ENCODE assay signal across 15 cellular contexts in genomic region chr11:35786188-35786587, GRCh38.
DNase-seq lines count a peak whose midpoint lies in the region; ATAC-seq and TF ChIP-seq lines count a peak whose summit lies in the region.
"Had no signal": no experiment of that assay in that cellular context is flagged by ENCODE, and none has a peak within 500 bp of the region (broad histone marks: within the 10 kb centered on the region; RNA-seq: fewer than 3 reads in every experiment).

No MANE protein-coding gene starts in this region.

- no peak for TF ChIP-seq POLR2A in IMR-90 (IDR thresholded peaks at IDR 0.05; ENCODE audit: low read depth, low read length)

- TF ChIP-seq CTCF in IMR-90 (conservative IDR thresholded peaks at IDR 0.05; ENCODE audit: low read depth, low read length) (no peak), neural cell (IDR thresholded peaks at IDR 0.05; ENCODE audit: poor library complexity, severe bottlenecking) (no peak), mucosa of descending colon (IDR thresholded peaks at IDR 0.05) (no peak), BE2C (IDR thresholded peaks at IDR 0.05; ENCODE audit: low read depth, low read length) (no peak)

- H3K14ac ChIP-seq in IMR-90 (replicated peaks; ENCODE audit: low read depth, low read length): no peak overlapping the region

- peaks cover 51% of the 10 kb centered on the region for H4K20me1 ChIP-seq in IMR-90 (ENCODE audit: insufficient read depth, low read length)
- H4K20me1 ChIP-seq in neural cell (ENCODE audit: insufficient read depth): no peaks in the 10 kb centered on the region

- POLR2A ChIA-PET in IMR-90 (lab: Charles Lee; ENCODE audit: unreplicated experiment): no interaction called here

- dilution Hi-C loops in IMR-90 (cut with HindIII; ENCODE audit: low sequenced_read_pairs, unreplicated experiment): no loop called here

- no peaks in the 10 kb centered on the region for H3F3A ChIP-seq in neural cell (ENCODE audit: insufficient read depth, low read length, poor library complexity, severe bottlenecking)

- peak; percentile 29 for DNase-seq in IMR-90
- peak; percentile 51 for DNase-seq in dermis blood vessel endothelial cell
- no peak for DNase-seq in mucosa of descending colon
- DNase-seq in BE2C: no peak
- DNase-seq: adrenal gland; CD4-positive, alpha-beta T cell; DMS 273 treated with DMSO at 0.1 percent for 48 hours; NCI-H1694 treated with DMSO at 0.1 percent for 48 hours; NCI-H748 treated with DMSO at 0.1 percent for 48 hours had no signal

- no peak overlapping the region for H3K9ac ChIP-seq in IMR-90 (ENCODE audit: low read depth, low read length)
- H3K9ac ChIP-seq in neural cell (ENCODE audit: low read length): peak overlapping the region; percentile 7

- H3K27ac ChIP-seq in IMR-90 (ENCODE audit: insufficient read depth, low read length) (no peak overlapping the region), neural cell (ENCODE audit: low read length) (peak overlapping the region; percentile 67)
- H3K27ac ChIP-seq: adrenal gland, coronary artery, tibial nerve, WERI-Rb-1 had no signal

- H2AFZ ChIP-seq in IMR-90 (replicated peaks; ENCODE audit: low read length, poor library complexity) (no peak overlapping the region), neural cell (ENCODE audit: low read depth, low read length) (no peak overlapping the region)

- H3K9me3 ChIP-seq in IMR-90 (ENCODE audit: control insufficient read depth, insufficient read depth, low read length) (no peaks in the 10 kb centered on the region), neural cell (ENCODE audit: low read length) (no peaks in the 10 kb centered on the region), mucosa of descending colon (no peaks in the 10 kb centered on the region), BE2C (no peaks in the 10 kb centered on the region)
- H3K9me3 ChIP-seq: adrenal gland, tibial nerve had no signal

- intact Hi-C loops in IMR-90 (cut with micrococcal nuclease) (loop anchor here (5.0 kb wide), 1 partner anchor 164 kb away; no protein-coding TSS in a partner anchor), mucosa of descending colon (cut with DNase I, micrococcal nuclease) (no loop called here)

- CTCF ChIA-PET in IMR-90 (lab: Yijun Ruan, JAX): no interaction called here

- H2BK5ac ChIP-seq in IMR-90 (ENCODE audit: low read depth, low read length, poor library complexity, severe bottlenecking): no peak overlapping the region

- H4K8ac ChIP-seq in IMR-90 (ENCODE audit: low read depth in 2 of 2, low read length in 2 of 2): no peak overlapping the region

- H3K4me1 ChIP-seq in IMR-90 (ENCODE audit: control insufficient read depth, insufficient read depth, low read length) (peaks cover 13% of the 10 kb centered on the region), mucosa of descending colon (ENCODE audit: low read depth) (no peaks in the 10 kb centered on the region), BE2C (no peaks in the 10 kb centered on the region; the same call in 1 of the 2 replicates)

- H3K27me3 ChIP-seq in IMR-90 (ENCODE audit: control insufficient read depth, insufficient read depth, low read length) (no peaks in the 10 kb centered on the region), neural cell (ENCODE audit: insufficient read depth, low read depth, low read length) (no peaks in the 10 kb centered on the region), BE2C (no peaks in the 10 kb centered on the region)
- H3K27me3 ChIP-seq: adrenal gland, tibial nerve had no signal

- H2BK120ac ChIP-seq in IMR-90 (ENCODE audit: low read depth, low read length): no peak overlapping the region

- H3K4me2 ChIP-seq in IMR-90 (ENCODE audit: low read depth, low read length) (no peak overlapping the region), neural cell (ENCODE audit: low read length) (no peak overlapping the region)

- TF ChIP-seq EP300 in neural cell (conservative IDR thresholded peaks at IDR 0.05; ENCODE audit: poor library complexity, severe bottlenecking): no peak

- H4K5ac ChIP-seq in IMR-90 (ENCODE audit: low read depth, low read length): no peak overlapping the region

- no peak overlapping the region for H3K56ac ChIP-seq in IMR-90 (ENCODE audit: extremely low read depth, insufficient read depth, low read length)

- no peak overlapping the region for H2BK15ac ChIP-seq in IMR-90 (ENCODE audit: low read depth, low read length)

- ATAC-seq in GM18870 (IDR thresholded peaks at IDR 0.05; ENCODE audit: unreplicated experiment): peak; percentile 6
- no peak for ATAC-seq in IMR-90 (ENCODE audit: low read depth)
- ATAC-seq in mucosa of descending colon: no peak
- ATAC-seq in HG03196 (IDR thresholded peaks at IDR 0.05; ENCODE audit: unreplicated experiment): no peak

- 0 out of 2 replicates have a peak overlapping the region, but pooled peaks have one; percentile 32 for H2AK5ac ChIP-seq in IMR-90 (ENCODE audit: low read depth, low read length)

- no peaks in the 10 kb centered on the region for H3K9me2 ChIP-seq in neural cell (ENCODE audit: insufficient read depth, low read length)

- peaks cover 26 to 71% of the 10 kb centered on the region in 2 experiments for H3K79me1 ChIP-seq in IMR-90 (ENCODE audit: low read depth in 1 of 2, low read length in 2 of 2)

- no TSS peak for BruUV-seq in IMR-90 (replicated peaks; lab: Mats Ljungman, UMichigan)

- no peak for TF ChIP-seq RAD21 in IMR-90 (IDR thresholded peaks at IDR 0.05; ENCODE audit: low read length)
- no peak for TF ChIP-seq RAD21 in neural cell (conservative IDR thresholded peaks at IDR 0.05)

- H2AK9ac ChIP-seq in IMR-90 (replicated peaks; ENCODE audit: low read depth, low read length, poor library complexity): no peak overlapping the region

- peak overlapping the region; percentile 67; the same call in 1 of the 2 replicates for H3K23ac ChIP-seq in IMR-90 (ENCODE audit: low read depth, low read length)

- H3K79me2 ChIP-seq in neural cell (replicated peaks; ENCODE audit: insufficient read depth, low read length): no peaks in the 10 kb centered on the region

- H3K4ac ChIP-seq in IMR-90 (ENCODE audit: low read depth, low read length): peak overlapping the region; percentile 24; the same call in 1 of the 2 replicates

- no peak overlapping the region for H4K91ac ChIP-seq in IMR-90 (ENCODE audit: insufficient read depth, low read depth, low read length)

- H3K9me1 ChIP-seq in IMR-90 (ENCODE audit: insufficient read depth, low read length): peaks cover 21% of the 10 kb centered on the region

- H2BK20ac ChIP-seq in IMR-90 (ENCODE audit: low read depth, low read length): peak overlapping the region; percentile 28; the same call in 1 of the 2 replicates

- H3K4me3 ChIP-seq in IMR-90 (ENCODE audit: insufficient read depth, low read depth, low read length) (no peak overlapping the region), neural cell (ENCODE audit: low read length) (peak overlapping the region; percentile 32), mucosa of descending colon (no peak overlapping the region), BE2C (ENCODE audit: low read depth, low read length) (no peak overlapping the region)
- H3K4me3 ChIP-seq: adrenal gland, coronary artery, tibial nerve had no signal

- no peak overlapping the region for H3K18ac ChIP-seq in IMR-90 (ENCODE audit: low read depth, low read length)

- H3K36me3 ChIP-seq in IMR-90 (ENCODE audit: control insufficient read depth, insufficient read depth, low read length) (no peaks in the 10 kb centered on the region), neural cell (ENCODE audit: insufficient read depth, low read length) (no peaks in the 10 kb centered on the region), mucosa of descending colon (ENCODE audit: low read depth) (no peaks in the 10 kb centered on the region), BE2C (no peaks in the 10 kb centered on the region)
- H3K36me3 ChIP-seq: adrenal gland, tibial nerve, WERI-Rb-1 had no signal

- in situ Hi-C loops in IMR-90 (cut with MboI; ENCODE audit: low sequenced_read_pairs): no loop called here

TF ChIP-seq in IMR-90, 13 proteins besides CTCF, POLR2A, EP300 and RAD21:
- no peak for TF ChIP-seq RCOR1 (IDR thresholded peaks at IDR 0.05; ENCODE audit: insufficient replicate concordance, low read length)
- TF ChIP-seq CEBPB (IDR thresholded peaks at IDR 0.05; ENCODE audit: low read depth, low read length): peak; percentile 19; the same call in 1 of the 2 replicates
- TF ChIP-seq ELK1 (IDR thresholded peaks at IDR 0.05; ENCODE audit: borderline replicate concordance, low read depth, low read length): no peak

TF ChIP-seq in neural cell, 6 proteins besides CTCF, POLR2A, EP300 and RAD21:
- TF ChIP-seq POLR2AphosphoS5 (IDR thresholded peaks at IDR 0.05) (no peak), MXI1 (conservative IDR thresholded peaks at IDR 0.05; ENCODE audit: poor library complexity, severe bottlenecking) (no peak), SMC3 (conservative IDR thresholded peaks at IDR 0.05; ENCODE audit: poor library complexity) (no peak), EZH2 (IDR thresholded peaks at IDR 0.05; ENCODE audit: borderline replicate concordance, insufficient read depth, low read length, poor library complexity, severe bottlenecking) (no peak), REST (IDR thresholded peaks at IDR 0.05; ENCODE audit: borderline replicate concordance) (no peak), TAF1 (IDR thresholded peaks at IDR 0.05; ENCODE audit: low read depth) (no peak)

Comparison
In these comparisons a context has a peak if more than half of its experiments do, and no peak if none do; other contexts are left out.
1. DNase-seq: peak in IMR-90 (single experiment) and dermis blood vessel endothelial cell (single experiment); none in mucosa of descending colon (0 of 3) and BE2C (single experiment).